2 cellular contexts compared by ENCODE assay signal in genomic region chr12:57049047-57049446, GRCh38.
TF ChIP-seq lines count a peak whose summit lies in the region.

No MANE protein-coding gene starts in this region.

TF ChIP-seq in A549, 52 proteins besides CTCF, POLR2A, EP300 and RAD21:
- TF ChIP-seq USF2 (IDR thresholded peaks at IDR 0.05) = no peak

TF ChIP-seq in HCT116, 20 proteins besides CTCF, POLR2A, EP300 and RAD21:
- TF ChIP-seq JUND (IDR thresholded peaks at IDR 0.05) (no peak), REST (IDR thresholded peaks at IDR 0.05; ENCODE audit: low read depth) (no peak), YY1 (IDR thresholded peaks at IDR 0.05; ENCODE audit: extremely low read depth, insufficient replicate concordance, low read depth, low read length) (no peak), POLR2AphosphoS5 (IDR thresholded peaks at IDR 0.05; ENCODE audit: low read depth, low read length) (no peak), FOSL1 (IDR thresholded peaks at IDR 0.05; ENCODE audit: low read depth) (no peak), ZNF274 (IDR thresholded peaks at IDR 0.05; ENCODE audit: low read depth, low read length) (no peak), CEBPB (IDR thresholded peaks at IDR 0.05; ENCODE audit: low read depth) (no peak), SP1 (IDR thresholded peaks at IDR 0.05; ENCODE audit: low read depth) (no peak)
